In genomic region chr2:241293378-241293797, GRCh38 we compare ENCODE assay signal across 7 cellular contexts. TPM values are rescaled to one million over a fixed set of nuclear protein-coding genes. Genes with fewer than 3 reads are reported as not detected.
DNase-seq lines count a peak whose midpoint lies in the region; ATAC-seq and TF ChIP-seq lines count a peak whose summit lies in the region.
"Not testable (repeated sequence)": the region's sequence is repeated elsewhere in the genome, so short reads cannot be mapped to it uniquely, and the experiment has no call there.

No MANE protein-coding gene starts in this region.

- DNase-seq in Daoy (ENCODE audit: low read depth) (peak; percentile 54), MG63 (peak; percentile 68), amniotic epithelial cell (ENCODE audit: low read depth) (peak; percentile 64), kidney tubule cell (ENCODE audit: low spot score) (peak; percentile 76), trophoblast cell (peak in 1 of 2 donors; percentile 25)

- not testable (repeated sequence) for H3K23ac ChIP-seq in trophoblast cell (ENCODE audit: low read length)

- not testable (repeated sequence) for H4K12ac ChIP-seq in trophoblast cell (ENCODE audit: low read depth, low read length)

- not testable (repeated sequence) for H2AK5ac ChIP-seq in trophoblast cell (ENCODE audit: low read length)

- not testable (repeated sequence) for H3K79me1 ChIP-seq in trophoblast cell (ENCODE audit: low read length)

- H3K9ac ChIP-seq in trophoblast cell (ENCODE audit: low read length): not testable (repeated sequence)

- H2BK120ac ChIP-seq in trophoblast cell (ENCODE audit: insufficient read depth, low read length, poor library complexity): not testable (repeated sequence)

- H3K36me3 ChIP-seq in HEK293 (ENCODE audit: control insufficient read depth in 2 of 2, insufficient read depth in 1 of 2, low read length in 2 of 2); trophoblast cell (ENCODE audit: control insufficient read depth in 1 of 2, insufficient read depth in 2 of 2, low read length in 2 of 2): not testable (repeated sequence)
- peaks cover 28% of the 10 kb centered on the region for H3K36me3 ChIP-seq in MG63

- not testable (repeated sequence) for H3K18ac ChIP-seq in trophoblast cell (ENCODE audit: low read length)

- not testable (repeated sequence) for H3K4me3 ChIP-seq in HEK293 (ENCODE audit: low read depth, low read length); MG63; trophoblast cell (ENCODE audit: low read depth, low read length)

- H3K27ac ChIP-seq in HEK293 (ENCODE audit: extremely low read depth, low read depth, low read length); trophoblast cell (ENCODE audit: low read depth, low read length): not testable (repeated sequence)

- H3K4me1 ChIP-seq in HEK293 (ENCODE audit: control insufficient read depth, insufficient read depth, low read length); trophoblast cell (ENCODE audit: control insufficient read depth in 1 of 2, insufficient read depth in 2 of 2, low read length in 2 of 2): not testable (repeated sequence)

- H3K79me2 ChIP-seq in trophoblast cell (ENCODE audit: control insufficient read depth, insufficient read depth, low read length, poor library complexity): peaks cover 11% of the 10 kb centered on the region

- H2AFZ ChIP-seq in trophoblast cell (ENCODE audit: insufficient read depth, low read length, poor library complexity): not testable (repeated sequence)

- POLR2A ChIA-PET in HEK293 (lab: Yijun Ruan, JAX): interaction anchor here (1.0 to 1.3 kb wide), 2 partner anchors 9 kb away, joined by 3 read pairs; no protein-coding TSS in a partner anchor

- not testable (repeated sequence) for H3K27me3 ChIP-seq in MG63; trophoblast cell (ENCODE audit: insufficient read depth, low read length)

- ATAC-seq in esophagus mucosa: peak; percentile 78

- WGBS in trophoblast cell (ENCODE audit: extremely low coverage, insufficient coverage, insufficient read length): no CpG with 5 or more reads among the region's 7 CpGs

- peak overlapping the region; percentile 75 for H3K4ac ChIP-seq in trophoblast cell (ENCODE audit: low read depth, low read length)

- not testable (repeated sequence) for H3K4me2 ChIP-seq in trophoblast cell (ENCODE audit: low read length)

- CTCF ChIA-PET in HEK293 (lab: Yijun Ruan, JAX): interaction anchor here (0.7 to 1.2 kb wide), 5 partner anchors 10 to 68 kb away, joined by 3 to 5 read pairs (median 4); no protein-coding TSS in a partner anchor

- not testable (repeated sequence) for H2BK5ac ChIP-seq in trophoblast cell (ENCODE audit: low read depth, low read length, poor library complexity)

- H3K14ac ChIP-seq in trophoblast cell (ENCODE audit: low read length): not testable (repeated sequence)

- H4K8ac ChIP-seq in trophoblast cell (ENCODE audit: low read depth, low read length): not testable (repeated sequence)

- not testable (repeated sequence) for H3K9me3 ChIP-seq in HEK293 (ENCODE audit: control insufficient read depth, insufficient read depth, low read depth, low read length); MG63; trophoblast cell (ENCODE audit: insufficient read depth, low read depth, low read length)

- not testable (repeated sequence) for TF ChIP-seq CTCF in HEK293 (tag by site-specific recombination; IDR thresholded peaks at IDR 0.05)

- H2BK12ac ChIP-seq in trophoblast cell (ENCODE audit: low read length): not testable (repeated sequence)

- H4K91ac ChIP-seq in trophoblast cell (ENCODE audit: low read depth, low read length): not testable (repeated sequence)

TF ChIP-seq in HEK293, 187 proteins besides CTCF, POLR2A, EP300 and RAD21:
- TF ChIP-seq TRIM28 (IDR thresholded peaks at IDR 0.05; ENCODE audit: borderline replicate concordance, low read length) (0 out of 2 replicates have a peak, but pooled peaks have one; percentile 21), ZNF362 (tag by site-specific recombination; IDR thresholded peaks at IDR 0.05) (peak; percentile 58; the same call in 1 of the 2 replicates), ZNF600 (tag by site-specific recombination; IDR thresholded peaks at IDR 0.05) (peak; percentile 85), ZBTB17 (tag by site-specific recombination; IDR thresholded peaks at IDR 0.05) (peak; percentile 77)
- TF ChIP-seq, protein P1, sequence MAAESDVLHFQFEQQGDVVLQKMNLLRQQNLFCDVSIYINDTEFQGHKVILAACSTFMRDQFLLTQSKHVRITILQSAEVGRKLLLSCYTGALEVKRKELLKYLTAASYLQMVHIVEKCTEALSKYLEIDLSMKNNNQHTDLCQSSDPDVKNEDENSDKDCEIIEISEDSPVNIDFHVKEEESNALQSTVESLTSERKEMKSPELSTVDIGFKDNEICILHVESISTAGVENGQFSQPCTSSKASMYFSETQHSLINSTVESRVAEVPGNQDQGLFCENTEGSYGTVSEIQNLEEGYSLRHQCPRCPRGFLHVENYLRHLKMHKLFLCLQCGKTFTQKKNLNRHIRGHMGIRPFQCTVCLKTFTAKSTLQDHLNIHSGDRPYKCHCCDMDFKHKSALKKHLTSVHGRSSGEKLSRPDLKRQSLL (tag by site-specific recombination; IDR thresholded peaks at IDR 0.05): peak; percentile 86; the same call in 1 of the 2 replicates
- TF ChIP-seq, protein P2, sequence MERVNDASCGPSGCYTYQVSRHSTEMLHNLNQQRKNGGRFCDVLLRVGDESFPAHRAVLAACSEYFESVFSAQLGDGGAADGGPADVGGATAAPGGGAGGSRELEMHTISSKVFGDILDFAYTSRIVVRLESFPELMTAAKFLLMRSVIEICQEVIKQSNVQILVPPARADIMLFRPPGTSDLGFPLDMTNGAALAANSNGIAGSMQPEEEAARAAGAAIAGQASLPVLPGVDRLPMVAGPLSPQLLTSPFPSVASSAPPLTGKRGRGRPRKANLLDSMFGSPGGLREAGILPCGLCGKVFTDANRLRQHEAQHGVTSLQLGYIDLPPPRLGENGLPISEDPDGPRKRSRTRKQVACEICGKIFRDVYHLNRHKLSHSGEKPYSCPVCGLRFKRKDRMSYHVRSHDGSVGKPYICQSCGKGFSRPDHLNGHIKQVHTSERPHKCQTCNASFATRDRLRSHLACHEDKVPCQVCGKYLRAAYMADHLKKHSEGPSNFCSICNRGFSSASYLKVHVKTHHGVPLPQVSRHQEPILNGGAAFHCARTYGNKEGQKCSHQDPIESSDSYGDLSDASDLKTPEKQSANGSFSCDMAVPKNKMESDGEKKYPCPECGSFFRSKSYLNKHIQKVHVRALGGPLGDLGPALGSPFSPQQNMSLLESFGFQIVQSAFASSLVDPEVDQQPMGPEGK (tag by site-specific recombination; IDR thresholded peaks at IDR 0.05): 0 out of 2 replicates have a peak, but pooled peaks have one; percentile 19
TF ChIP-seq in HEK293: peak in this region for 6; not testable (repeated sequence) for 181.

RNA-seq across cellular contexts. Expression of gene HDLBP, which starts 22.1 kb away (rescaled TPM):
- 244 and 258 TPM in 2 replicates for total RNA-seq in Daoy (2014; rRNA removed; shearing (Covaris generic))
- total RNA-seq in MG63 (2014; rRNA removed; shearing (Covaris generic); ENCODE audit: low replicate concordance): 383 and 447 TPM in 2 replicates
- total RNA-seq in esophagus mucosa: 320 TPM
- 771 and 822 TPM in 2 replicates for polyA plus RNA-seq in trophoblast cell (2013)

RNA-seq across cellular contexts. Expression of gene SEPTIN2, which starts 22.3 kb away (rescaled TPM):
- 244 and 328 TPM in 2 replicates for total RNA-seq in Daoy (2014; rRNA removed; shearing (Covaris generic))
- total RNA-seq in MG63 (2014; rRNA removed; shearing (Covaris generic); ENCODE audit: low replicate concordance): 348 and 489 TPM in 2 replicates
- total RNA-seq in esophagus mucosa: 177 TPM
- polyA plus RNA-seq in trophoblast cell (2013): 334 and 340 TPM in 2 replicates
